ENCODE assay signal across 38 cellular contexts in the genomic region with DNA sequence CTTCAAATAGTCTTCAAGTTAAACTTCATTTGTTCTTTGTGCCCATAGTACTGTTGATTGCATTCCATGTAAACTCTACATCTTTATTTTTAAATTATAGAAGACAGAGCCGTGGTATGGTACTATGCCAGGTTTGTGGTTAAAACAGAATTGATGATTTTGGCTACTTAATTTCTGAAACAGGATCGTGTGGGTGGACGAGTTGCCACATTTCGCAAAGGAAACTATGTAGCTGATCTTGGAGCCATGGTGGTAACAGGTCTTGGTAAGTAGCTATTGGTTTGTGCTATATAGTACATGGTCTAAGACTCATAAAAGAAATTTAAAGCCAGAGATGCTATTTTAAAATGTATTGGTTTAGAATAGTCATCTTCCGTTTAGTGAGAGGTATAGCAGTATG. TPM values are rescaled to one million over a fixed set of nuclear protein-coding genes. Genes with fewer than 3 reads are reported as not detected.
"Had no signal": no experiment of that assay in that cellular context is flagged by ENCODE, and none has a peak within 500 bp of the region (broad histone marks: within the 10 kb centered on the region; RNA-seq: fewer than 3 reads in every experiment).

No MANE protein-coding gene starts in this region.

- H3K9me3 ChIP-seq: adrenal gland had no signal

- H3K27ac Mint-ChIP-seq: activated CD4-positive, alpha-beta memory T cell treated with anti-CD3 and anti-CD28 coated beads, Interleukin-2, amount 10 ng/mL, durations not matched to agents 7 days and 5 days; activated CD4-positive, alpha-beta T cell treated with anti-CD3 and anti-CD28 coated beads, Interleukin-2, amount 10 ng/mL, durations not matched to agents 7 days and 5 days; activated CD8-positive, alpha-beta memory T cell treated with anti-CD3 and anti-CD28 coated beads, Interleukin-2, amount 10 ng/mL, durations not matched to agents 7 days and 5 days; activated CD8-positive, alpha-beta T cell treated with anti-CD3 and anti-CD28 coated beads, Interleukin-2, amount 10 ng/mL, durations not matched to agents 7 days and 5 days; activated naive CD4-positive, alpha-beta T cell treated with anti-CD3 and anti-CD28 coated beads for 36 hours; activated naive CD4-positive, alpha-beta T cell treated with anti-CD3 and anti-CD28 coated beads, Interleukin-2, amount 50 U/mL, for 72 hours; activated naive CD8-positive, alpha-beta T cell treated with anti-CD3 and anti-CD28 coated beads, Interleukin-2, amount 10 ng/mL, durations not matched to agents 7 days and 5 days; brain; T-helper 1 cell treated with Interleukin-12 subunit alpha and Interleukin-12 subunit beta and Interleukin-4 antibody, amounts not matched to agents 30 μg/mL and 1 μg/mL, for 36 hours; T-helper 2 cell treated with Interferon-gamma antibody and Interleukin-4, amounts not matched to agents 5 μg/mL and 100 μg/mL, for 36 hours; WTC11 had no signal

- H3K4me1 Mint-ChIP-seq: activated CD4-positive, alpha-beta memory T cell treated with anti-CD3 and anti-CD28 coated beads, Interleukin-2, amount 10 ng/mL, durations not matched to agents 7 days and 5 days; activated CD4-positive, alpha-beta T cell treated with anti-CD3 and anti-CD28 coated beads, Interleukin-2, amount 10 ng/mL, durations not matched to agents 7 days and 5 days; activated CD8-positive, alpha-beta memory T cell treated with anti-CD3 and anti-CD28 coated beads, Interleukin-2, amount 10 ng/mL, durations not matched to agents 7 days and 5 days; activated naive CD8-positive, alpha-beta T cell treated with anti-CD3 and anti-CD28 coated beads, Interleukin-2, amount 10 ng/mL, durations not matched to agents 7 days and 5 days; brain; central memory CD8-positive, alpha-beta T cell had no signal

- H3K4me3 Mint-ChIP-seq: activated CD4-positive, alpha-beta memory T cell treated with anti-CD3 and anti-CD28 coated beads, Interleukin-2, amount 10 ng/mL, durations not matched to agents 7 days and 5 days; activated CD4-positive, alpha-beta T cell treated with anti-CD3 and anti-CD28 coated beads, Interleukin-2, amount 10 ng/mL, durations not matched to agents 7 days and 5 days; activated CD8-positive, alpha-beta memory T cell treated with anti-CD3 and anti-CD28 coated beads, Interleukin-2, amount 10 ng/mL, durations not matched to agents 7 days and 5 days; activated CD8-positive, alpha-beta T cell treated with anti-CD3 and anti-CD28 coated beads, Interleukin-2, amount 10 ng/mL, durations not matched to agents 7 days and 5 days; activated naive CD4-positive, alpha-beta T cell treated with anti-CD3 and anti-CD28 coated beads for 36 hours; activated naive CD8-positive, alpha-beta T cell treated with anti-CD3 and anti-CD28 coated beads, Interleukin-2, amount 10 ng/mL, durations not matched to agents 7 days and 5 days; activated T-cell treated with anti-CD3 and anti-CD28 coated beads, Interleukin-2, amount 50 U/mL, for 24 hours; brain; central memory CD8-positive, alpha-beta T cell; T-helper 1 cell treated with Interleukin-12 subunit alpha and Interleukin-12 subunit beta and Interleukin-4 antibody, amounts not matched to agents 30 μg/mL and 1 μg/mL, for 36 hours; T-helper 2 cell treated with Interferon-gamma antibody and Interleukin-4, amounts not matched to agents 5 μg/mL and 100 μg/mL, for 36 hours; WTC11 had no signal

- H3K9me3 Mint-ChIP-seq: activated CD4-positive, alpha-beta memory T cell treated with anti-CD3 and anti-CD28 coated beads, Interleukin-2, amount 10 ng/mL, durations not matched to agents 7 days and 5 days; activated CD4-positive, alpha-beta T cell treated with anti-CD3 and anti-CD28 coated beads, Interleukin-2, amount 10 ng/mL, durations not matched to agents 7 days and 5 days; activated naive CD4-positive, alpha-beta T cell treated with anti-CD3 and anti-CD28 coated beads for 36 hours; activated naive CD4-positive, alpha-beta T cell treated with anti-CD3 and anti-CD28 coated beads, Interleukin-2, amount 50 U/mL, for 72 hours; activated naive CD8-positive, alpha-beta T cell treated with anti-CD3 and anti-CD28 coated beads, Interleukin-2, amount 10 ng/mL, durations not matched to agents 7 days and 5 days; activated T-cell treated with anti-CD3 and anti-CD28 coated beads, Interleukin-2, amount 50 U/mL, for 24 hours; brain; central memory CD8-positive, alpha-beta T cell; T-helper 1 cell treated with Interleukin-12 subunit alpha and Interleukin-12 subunit beta and Interleukin-4 antibody, amounts not matched to agents 30 μg/mL and 1 μg/mL, for 36 hours; T-helper 2 cell treated with Interferon-gamma antibody and Interleukin-4, amounts not matched to agents 5 μg/mL and 100 μg/mL, for 36 hours; WTC11 had no signal

- H3K27ac ChIP-seq: adrenal gland, cardiac muscle cell, WERI-Rb-1 had no signal

- DNase-seq: activated CD4-positive, alpha-beta memory T cell treated with anti-CD3 and anti-CD28 coated beads, Interleukin-2, amount 10 ng/mL, durations not matched to agents 7 days and 5 days; activated CD4-positive, alpha-beta T cell treated with anti-CD3 and anti-CD28 coated beads for 1 hour; activated CD4-positive, alpha-beta T cell treated with anti-CD3 and anti-CD28 coated beads for 4 hours; activated CD4-positive, alpha-beta T cell treated with anti-CD3 and anti-CD28 coated beads, Interleukin-2, amount 10 ng/mL, durations not matched to agents 7 days and 5 days; activated CD4-positive, alpha-beta T cell treated with anti-CD3 and anti-CD28 coated beads, Interleukin-2, amount 50 U/mL, for 48 hours; activated CD4-positive, CD25-positive, alpha-beta regulatory T cell; activated CD8-positive, alpha-beta memory T cell treated with anti-CD3 and anti-CD28 coated beads for 24 hours; activated CD8-positive, alpha-beta memory T cell treated with anti-CD3 and anti-CD28 coated beads, Interleukin-2, amount 10 ng/mL, durations not matched to agents 7 days and 5 days; activated CD8-positive, alpha-beta memory T cell treated with anti-CD3 and anti-CD28 coated beads, Interleukin-2, amount 50 U/mL, for 48 hours; activated CD8-positive, alpha-beta T cell treated with anti-CD3 and anti-CD28 coated beads, Interleukin-2, amount 10 ng/mL, durations not matched to agents 7 days and 5 days; activated effector memory CD4-positive, alpha-beta T cell treated with anti-CD3 and anti-CD28 coated beads, Interleukin-2, amount 50 U/mL, for 16 hours; activated gamma-delta T cell treated with Interleukin-2 at 50 U/mL for 16 hours; activated naive CD4-positive, alpha-beta T cell; activated naive CD4-positive, alpha-beta T cell treated with anti-CD3 and anti-CD28 coated beads for 36 hours; activated naive CD4-positive, alpha-beta T cell treated with anti-CD3 and anti-CD28 coated beads, Interleukin-2, amount 50 U/mL, for 16 hours; activated naive CD8-positive, alpha-beta T cell treated with anti-CD3 and anti-CD28 coated beads, Interleukin-2, amount 10 ng/mL, durations not matched to agents 7 days and 5 days; activated T-cell treated with anti-CD3 and anti-CD28 coated beads, Interleukin-2, amount 50 U/mL, for 24 hours; activated T-cell treated with anti-CD3 and anti-CD28 coated beads, Interleukin-2, amount 50 U/mL, for 48 hours; adrenal gland; amniotic stem cell; aorta; caudate nucleus; cerebellar nuclear complex; SW 1271; T-helper 1 cell; T-helper 2 cell; T-helper 9 cell; WERI-Rb-1 had no signal

- H3K4me1 ChIP-seq: adrenal gland had no signal

- H3K27me3 Mint-ChIP-seq: activated CD4-positive, alpha-beta memory T cell treated with anti-CD3 and anti-CD28 coated beads, Interleukin-2, amount 10 ng/mL, durations not matched to agents 7 days and 5 days; activated CD4-positive, alpha-beta T cell treated with anti-CD3 and anti-CD28 coated beads, Interleukin-2, amount 10 ng/mL, durations not matched to agents 7 days and 5 days; activated CD8-positive, alpha-beta memory T cell treated with anti-CD3 and anti-CD28 coated beads, Interleukin-2, amount 10 ng/mL, durations not matched to agents 7 days and 5 days; activated naive CD8-positive, alpha-beta T cell treated with anti-CD3 and anti-CD28 coated beads, Interleukin-2, amount 10 ng/mL, durations not matched to agents 7 days and 5 days; activated T-cell treated with anti-CD3 and anti-CD28 coated beads, Interleukin-2, amount 50 U/mL, for 24 hours; brain; central memory CD8-positive, alpha-beta T cell had no signal

- ATAC-seq: activated CD4-positive, CD25-positive, alpha-beta regulatory T cell treated with anti-CD3 and anti-CD28 coated beads, Interleukin-2, amount 50 U/mL, for 24 hours; activated CD8-positive, alpha-beta memory T cell treated with anti-CD3 and anti-CD28 coated beads, Interleukin-2, amount 10 ng/mL, durations not matched to agents 7 days and 5 days; activated CD8-positive, alpha-beta T cell treated with anti-CD3 and anti-CD28 coated beads, Interleukin-2, amount 10 ng/mL, durations not matched to agents 7 days and 5 days; activated naive CD4-positive, alpha-beta T cell treated with anti-CD3 and anti-CD28 coated beads, Interleukin-2, amount 50 U/mL, for 72 hours; WTC11 had no signal

- H3K4me3 ChIP-seq: adrenal gland, cardiac muscle cell had no signal

- H3K27me3 ChIP-seq: adrenal gland, cardiac muscle cell had no signal

RNA-seq across cellular contexts. Expression of gene TEX46, which starts 41.6 kb away (rescaled TPM):
- total RNA-seq: activated CD4-positive, alpha-beta memory T cell treated with anti-CD3 and anti-CD28 coated beads, Interleukin-2, amount 10 ng/mL, durations not matched to agents 7 days and 5 days; activated CD4-positive, alpha-beta T cell treated with anti-CD3 and anti-CD28 coated beads, Interleukin-2, amount 10 ng/mL, durations not matched to agents 7 days and 5 days; activated CD8-positive, alpha-beta memory T cell treated with anti-CD3 and anti-CD28 coated beads, Interleukin-2, amount 10 ng/mL, durations not matched to agents 7 days and 5 days; activated CD8-positive, alpha-beta T cell treated with anti-CD3 and anti-CD28 coated beads, Interleukin-2, amount 10 ng/mL, durations not matched to agents 7 days and 5 days; activated naive CD4-positive, alpha-beta T cell treated with anti-CD3 and anti-CD28 coated beads for 36 hours; activated naive CD4-positive, alpha-beta T cell treated with anti-CD3 and anti-CD28 coated beads, Interleukin-2, amount 50 U/mL, for 72 hours; activated naive CD8-positive, alpha-beta T cell treated with anti-CD3 and anti-CD28 coated beads, Interleukin-2, amount 10 ng/mL, durations not matched to agents 7 days and 5 days; adrenal gland; aorta; bronchial epithelial cell; cardiac muscle cell; chondrocyte; WTC11 had no signal
